In the genomic region with DNA sequence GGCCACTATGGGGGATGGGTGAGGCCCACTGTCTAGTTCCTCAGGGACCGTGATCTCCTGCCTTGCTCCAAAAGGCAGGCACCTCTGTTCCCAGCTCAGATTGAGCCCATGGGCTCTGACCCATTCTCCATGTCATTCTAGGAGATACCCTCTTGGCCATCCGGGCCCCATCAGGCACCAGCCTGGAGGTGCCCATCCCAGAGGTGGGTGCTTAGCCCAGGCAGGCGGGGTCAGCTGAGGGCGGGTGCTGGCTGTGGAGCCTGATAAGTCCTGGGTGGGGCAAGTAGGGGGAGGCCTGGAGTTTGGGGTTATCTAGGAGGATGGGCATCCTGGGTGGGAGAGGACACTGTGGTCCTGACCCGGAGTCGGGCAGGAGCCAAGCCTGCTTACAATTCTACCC, we compare ENCODE assay signal across 2 cellular contexts.
TF ChIP-seq lines count a peak whose summit lies in the region.

No MANE protein-coding gene starts in this region.

TF ChIP-seq in SK-N-SH, 30 proteins besides CTCF, POLR2A, EP300 and RAD21 (continued from another document):
- TF ChIP-seq, protein P1, sequence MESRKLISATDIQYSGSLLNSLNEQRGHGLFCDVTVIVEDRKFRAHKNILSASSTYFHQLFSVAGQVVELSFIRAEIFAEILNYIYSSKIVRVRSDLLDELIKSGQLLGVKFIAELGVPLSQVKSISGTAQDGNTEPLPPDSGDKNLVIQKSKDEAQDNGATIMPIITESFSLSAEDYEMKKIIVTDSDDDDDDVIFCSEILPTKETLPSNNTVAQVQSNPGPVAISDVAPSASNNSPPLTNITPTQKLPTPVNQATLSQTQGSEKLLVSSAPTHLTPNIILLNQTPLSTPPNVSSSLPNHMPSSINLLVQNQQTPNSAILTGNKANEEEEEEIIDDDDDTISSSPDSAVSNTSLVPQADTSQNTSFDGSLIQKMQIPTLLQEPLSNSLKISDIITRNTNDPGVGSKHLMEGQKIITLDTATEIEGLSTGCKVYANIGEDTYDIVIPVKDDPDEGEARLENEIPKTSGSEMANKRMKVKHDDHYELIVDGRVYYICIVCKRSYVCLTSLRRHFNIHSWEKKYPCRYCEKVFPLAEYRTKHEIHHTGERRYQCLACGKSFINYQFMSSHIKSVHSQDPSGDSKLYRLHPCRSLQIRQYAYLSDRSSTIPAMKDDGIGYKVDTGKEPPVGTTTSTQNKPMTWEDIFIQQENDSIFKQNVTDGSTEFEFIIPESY (IDR thresholded peaks at IDR 0.05; ENCODE audit: borderline replicate concordance, low read depth) = no peak
- TF ChIP-seq SIN3A (IDR thresholded peaks at IDR 0.05; ENCODE audit: borderline replicate concordance, low read depth, low read length) = no peak
- TF ChIP-seq ELF1 (IDR thresholded peaks at IDR 0.05) = no peak
- TF ChIP-seq TEAD4 (IDR thresholded peaks at IDR 0.05; ENCODE audit: borderline replicate concordance, insufficient read depth) = no peak
- TF ChIP-seq CHD2 (IDR thresholded peaks at IDR 0.05; ENCODE audit: low read length, partially characterized antibody) = no peak
- TF ChIP-seq, protein P2, sequence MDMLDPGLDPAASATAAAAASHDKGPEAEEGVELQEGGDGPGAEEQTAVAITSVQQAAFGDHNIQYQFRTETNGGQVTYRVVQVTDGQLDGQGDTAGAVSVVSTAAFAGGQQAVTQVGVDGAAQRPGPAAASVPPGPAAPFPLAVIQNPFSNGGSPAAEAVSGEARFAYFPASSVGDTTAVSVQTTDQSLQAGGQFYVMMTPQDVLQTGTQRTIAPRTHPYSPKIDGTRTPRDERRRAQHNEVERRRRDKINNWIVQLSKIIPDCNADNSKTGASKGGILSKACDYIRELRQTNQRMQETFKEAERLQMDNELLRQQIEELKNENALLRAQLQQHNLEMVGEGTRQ (IDR thresholded peaks at IDR 0.05; ENCODE audit: borderline replicate concordance, low read depth, low read length) = no peak
- TF ChIP-seq RFX5 (IDR thresholded peaks at IDR 0.05; ENCODE audit: low read length) = no peak

TF ChIP-seq in SK-N-SH treated with all-trans-retinoic acid at 6 μM for 48 hours, 23 proteins besides CTCF, POLR2A, EP300 and RAD21 (continued from another document):
- TF ChIP-seq, protein P3, sequence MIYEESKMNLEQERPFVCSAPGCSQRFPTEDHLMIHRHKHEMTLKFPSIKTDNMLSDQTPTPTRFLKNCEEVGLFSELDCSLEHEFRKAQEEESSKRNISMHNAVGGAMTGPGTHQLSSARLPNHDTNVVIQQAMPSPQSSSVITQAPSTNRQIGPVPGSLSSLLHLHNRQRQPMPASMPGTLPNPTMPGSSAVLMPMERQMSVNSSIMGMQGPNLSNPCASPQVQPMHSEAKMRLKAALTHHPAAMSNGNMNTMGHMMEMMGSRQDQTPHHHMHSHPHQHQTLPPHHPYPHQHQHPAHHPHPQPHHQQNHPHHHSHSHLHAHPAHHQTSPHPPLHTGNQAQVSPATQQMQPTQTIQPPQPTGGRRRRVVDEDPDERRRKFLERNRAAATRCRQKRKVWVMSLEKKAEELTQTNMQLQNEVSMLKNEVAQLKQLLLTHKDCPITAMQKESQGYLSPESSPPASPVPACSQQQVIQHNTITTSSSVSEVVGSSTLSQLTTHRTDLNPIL (CRISPR knock-in tag; IDR thresholded peaks at IDR 0.05; ENCODE audit: low read depth) = no peak
- TF ChIP-seq, protein P4, sequence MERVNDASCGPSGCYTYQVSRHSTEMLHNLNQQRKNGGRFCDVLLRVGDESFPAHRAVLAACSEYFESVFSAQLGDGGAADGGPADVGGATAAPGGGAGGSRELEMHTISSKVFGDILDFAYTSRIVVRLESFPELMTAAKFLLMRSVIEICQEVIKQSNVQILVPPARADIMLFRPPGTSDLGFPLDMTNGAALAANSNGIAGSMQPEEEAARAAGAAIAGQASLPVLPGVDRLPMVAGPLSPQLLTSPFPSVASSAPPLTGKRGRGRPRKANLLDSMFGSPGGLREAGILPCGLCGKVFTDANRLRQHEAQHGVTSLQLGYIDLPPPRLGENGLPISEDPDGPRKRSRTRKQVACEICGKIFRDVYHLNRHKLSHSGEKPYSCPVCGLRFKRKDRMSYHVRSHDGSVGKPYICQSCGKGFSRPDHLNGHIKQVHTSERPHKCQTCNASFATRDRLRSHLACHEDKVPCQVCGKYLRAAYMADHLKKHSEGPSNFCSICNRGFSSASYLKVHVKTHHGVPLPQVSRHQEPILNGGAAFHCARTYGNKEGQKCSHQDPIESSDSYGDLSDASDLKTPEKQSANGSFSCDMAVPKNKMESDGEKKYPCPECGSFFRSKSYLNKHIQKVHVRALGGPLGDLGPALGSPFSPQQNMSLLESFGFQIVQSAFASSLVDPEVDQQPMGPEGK (CRISPR knock-in tag; IDR thresholded peaks at IDR 0.05; ENCODE audit: borderline replicate concordance) = no peak
- no peak for TF ChIP-seq TCF4 (CRISPR knock-in tag; IDR thresholded peaks at IDR 0.05; ENCODE audit: borderline replicate concordance)
- TF ChIP-seq ZNF70 (CRISPR knock-in tag; IDR thresholded peaks at IDR 0.05) = no peak
- TF ChIP-seq PPARA (CRISPR knock-in tag; IDR thresholded peaks at IDR 0.05; ENCODE audit: borderline replicate concordance) = no peak
- TF ChIP-seq, protein P5, sequence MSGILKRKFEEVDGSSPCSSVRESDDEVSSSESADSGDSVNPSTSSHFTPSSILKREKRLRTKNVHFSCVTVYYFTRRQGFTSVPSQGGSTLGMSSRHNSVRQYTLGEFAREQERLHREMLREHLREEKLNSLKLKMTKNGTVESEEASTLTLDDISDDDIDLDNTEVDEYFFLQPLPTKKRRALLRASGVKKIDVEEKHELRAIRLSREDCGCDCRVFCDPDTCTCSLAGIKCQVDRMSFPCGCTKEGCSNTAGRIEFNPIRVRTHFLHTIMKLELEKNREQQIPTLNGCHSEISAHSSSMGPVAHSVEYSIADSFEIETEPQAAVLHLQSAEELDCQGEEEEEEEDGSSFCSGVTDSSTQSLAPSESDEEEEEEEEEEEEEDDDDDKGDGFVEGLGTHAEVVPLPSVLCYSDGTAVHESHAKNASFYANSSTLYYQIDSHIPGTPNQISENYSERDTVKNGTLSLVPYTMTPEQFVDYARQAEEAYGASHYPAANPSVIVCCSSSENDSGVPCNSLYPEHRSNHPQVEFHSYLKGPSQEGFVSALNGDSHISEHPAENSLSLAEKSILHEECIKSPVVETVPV (CRISPR knock-in tag; IDR thresholded peaks at IDR 0.05) = no peak
- no peak for TF ChIP-seq ESRRG (CRISPR knock-in tag; IDR thresholded peaks at IDR 0.05)
- TF ChIP-seq, protein P6, sequence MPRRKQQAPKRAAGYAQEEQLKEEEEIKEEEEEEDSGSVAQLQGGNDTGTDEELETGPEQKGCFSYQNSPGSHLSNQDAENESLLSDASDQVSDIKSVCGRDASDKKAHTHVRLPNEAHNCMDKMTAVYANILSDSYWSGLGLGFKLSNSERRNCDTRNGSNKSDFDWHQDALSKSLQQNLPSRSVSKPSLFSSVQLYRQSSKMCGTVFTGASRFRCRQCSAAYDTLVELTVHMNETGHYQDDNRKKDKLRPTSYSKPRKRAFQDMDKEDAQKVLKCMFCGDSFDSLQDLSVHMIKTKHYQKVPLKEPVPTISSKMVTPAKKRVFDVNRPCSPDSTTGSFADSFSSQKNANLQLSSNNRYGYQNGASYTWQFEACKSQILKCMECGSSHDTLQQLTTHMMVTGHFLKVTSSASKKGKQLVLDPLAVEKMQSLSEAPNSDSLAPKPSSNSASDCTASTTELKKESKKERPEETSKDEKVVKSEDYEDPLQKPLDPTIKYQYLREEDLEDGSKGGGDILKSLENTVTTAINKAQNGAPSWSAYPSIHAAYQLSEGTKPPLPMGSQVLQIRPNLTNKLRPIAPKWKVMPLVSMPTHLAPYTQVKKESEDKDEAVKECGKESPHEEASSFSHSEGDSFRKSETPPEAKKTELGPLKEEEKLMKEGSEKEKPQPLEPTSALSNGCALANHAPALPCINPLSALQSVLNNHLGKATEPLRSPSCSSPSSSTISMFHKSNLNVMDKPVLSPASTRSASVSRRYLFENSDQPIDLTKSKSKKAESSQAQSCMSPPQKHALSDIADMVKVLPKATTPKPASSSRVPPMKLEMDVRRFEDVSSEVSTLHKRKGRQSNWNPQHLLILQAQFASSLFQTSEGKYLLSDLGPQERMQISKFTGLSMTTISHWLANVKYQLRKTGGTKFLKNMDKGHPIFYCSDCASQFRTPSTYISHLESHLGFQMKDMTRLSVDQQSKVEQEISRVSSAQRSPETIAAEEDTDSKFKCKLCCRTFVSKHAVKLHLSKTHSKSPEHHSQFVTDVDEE (CRISPR knock-in tag; IDR thresholded peaks at IDR 0.05) = no peak
- no peak for TF ChIP-seq ZNF8 (CRISPR knock-in tag; IDR thresholded peaks at IDR 0.05)
- TF ChIP-seq ISL1 (CRISPR knock-in tag; IDR thresholded peaks at IDR 0.05) = no peak
- TF ChIP-seq OSR1 (CRISPR knock-in tag; IDR thresholded peaks at IDR 0.05) = no peak
- TF ChIP-seq ZFP3 (CRISPR knock-in tag; IDR thresholded peaks at IDR 0.05) = no peak
- no peak for TF ChIP-seq TOX (CRISPR knock-in tag; IDR thresholded peaks at IDR 0.05; ENCODE audit: borderline replicate concordance)
- TF ChIP-seq, protein P7, sequence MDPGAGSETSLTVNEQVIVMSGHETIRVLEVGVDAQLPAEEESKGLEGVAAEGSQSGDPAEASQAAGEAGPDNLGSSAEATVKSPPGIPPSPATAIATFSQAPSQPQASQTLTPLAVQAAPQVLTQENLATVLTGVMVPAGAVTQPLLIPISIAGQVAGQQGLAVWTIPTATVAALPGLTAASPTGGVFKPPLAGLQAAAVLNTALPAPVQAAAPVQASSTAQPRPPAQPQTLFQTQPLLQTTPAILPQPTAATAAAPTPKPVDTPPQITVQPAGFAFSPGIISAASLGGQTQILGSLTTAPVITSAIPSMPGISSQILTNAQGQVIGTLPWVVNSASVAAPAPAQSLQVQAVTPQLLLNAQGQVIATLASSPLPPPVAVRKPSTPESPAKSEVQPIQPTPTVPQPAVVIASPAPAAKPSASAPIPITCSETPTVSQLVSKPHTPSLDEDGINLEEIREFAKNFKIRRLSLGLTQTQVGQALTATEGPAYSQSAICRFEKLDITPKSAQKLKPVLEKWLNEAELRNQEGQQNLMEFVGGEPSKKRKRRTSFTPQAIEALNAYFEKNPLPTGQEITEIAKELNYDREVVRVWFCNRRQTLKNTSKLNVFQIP (CRISPR knock-in tag; IDR thresholded peaks at IDR 0.05; ENCODE audit: borderline replicate concordance, low read depth) = no peak
